In the genomic region with DNA sequence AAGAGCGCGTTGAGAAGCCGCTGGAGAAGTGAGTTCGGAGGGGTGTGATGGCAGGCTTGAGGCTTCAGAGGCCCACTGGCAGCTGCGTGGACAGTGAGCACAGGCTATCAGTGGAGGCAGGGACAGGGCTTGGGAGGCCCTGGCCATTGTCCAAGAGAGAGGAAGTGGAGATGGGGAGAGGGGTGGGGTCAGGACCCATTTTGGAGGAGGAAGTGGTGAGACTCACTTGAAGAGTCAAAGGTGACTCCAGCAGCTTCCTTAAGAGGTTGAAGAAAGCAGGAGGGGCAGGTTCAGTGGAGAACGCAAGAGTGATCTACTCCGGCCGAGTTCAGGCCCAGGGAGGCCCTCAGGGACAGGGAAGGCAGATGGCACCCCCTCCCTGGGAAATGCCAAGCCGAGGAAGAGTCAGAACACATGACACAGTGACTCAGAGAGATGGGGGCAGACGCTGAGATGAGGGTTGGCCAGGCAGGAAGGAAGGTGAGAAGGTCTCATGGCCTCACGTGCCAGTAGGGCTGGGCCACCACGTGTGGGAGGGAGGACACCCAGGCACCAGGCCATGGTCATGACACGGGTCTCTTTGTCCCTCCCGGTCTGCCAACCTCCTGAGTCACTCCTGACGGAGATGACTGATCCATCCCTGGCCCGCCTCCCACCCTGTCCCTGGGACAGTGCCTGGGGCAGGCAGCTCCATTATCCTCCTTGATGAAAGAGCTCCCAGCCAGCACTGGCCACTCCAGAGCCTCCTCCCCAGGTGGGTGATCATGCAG, we compare ENCODE assay signal across 9 cellular contexts. TPM values are rescaled to one million over a fixed set of nuclear protein-coding genes. Genes with fewer than 3 reads are reported as not detected.
A peak's percentile ranks its signal among the peaks of the same experiment; 100 is the strongest.
DNase-seq lines count a peak whose midpoint lies in the region; ATAC-seq, FAIRE-seq and TF ChIP-seq lines count a peak whose summit lies in the region.
"Had no signal": no experiment of that assay in that cellular context is flagged by ENCODE, and none has a peak within 500 bp of the region (broad histone marks: within the 10 kb centered on the region; RNA-seq: fewer than 3 reads in every experiment).

No MANE protein-coding gene starts in this region.

- H3K4me3 ChIP-seq in astrocyte of the spinal cord (ENCODE audit: low read depth, low read length) (no peak overlapping the region), HepG2 (replicated peaks in 1 of 3; ENCODE audit: insufficient read depth in 1 of 3, low read depth in 2 of 3, low read length in 3 of 3) (no peak overlapping the region), thyroid gland (replicated peaks in 1 of 3) (no peak overlapping the region)

- in situ Hi-C loops in astrocyte of the spinal cord (cut with HindIII; ENCODE audit: low sequenced_read_pairs): no loop called here
- in situ Hi-C loops in HepG2 (cut with HindIII; ENCODE audit: extremely low pct_ligation_motif_present, low pct_unique_long_range_greater_than_20kb): no loop called here

- BruUV-seq in HepG2 (replicated peaks; lab: Mats Ljungman, UMichigan): no TSS peak

- no peaks in the 10 kb centered on the region for H3K79me2 ChIP-seq in HepG2 (ENCODE audit: insufficient read depth, low read length)

- TF ChIP-seq POLR2A in HepG2 (IDR thresholded peaks at IDR 0.05; ENCODE audit: insufficient read depth in 1 of 2, low read depth in 2 of 2, low read length in 2 of 2) (no peak), thyroid gland (IDR thresholded peaks at IDR 0.05) (peak in 1 of 2 donors; percentile 19)

- no peak overlapping the region for H3K4me2 ChIP-seq in HepG2 (ENCODE audit: low read depth, low read length)

- POLR2A ChIA-PET in HepG2 (lab: Yijun Ruan, JAX): interaction anchor here (0.8 to 1.2 kb wide), 2 partner anchors 12 to 49 kb away, joined by 3 to 6 read pairs; a partner anchor contains a TSS

- H3K27me3 ChIP-seq in HepG2 (ENCODE audit: control insufficient read depth in 1 of 2, insufficient read depth in 2 of 2, low read length in 2 of 2) (no peaks in the 10 kb centered on the region), thyroid gland (no peaks in the 10 kb centered on the region)

- peak; percentile 18 for DNase-seq in stimulated activated CD4-positive, alpha-beta T cell treated with anti-CD3 and anti-CD28 coated beads, Interleukin-15, amount 100 ng/mL, for 24 hours
- no peak for DNase-seq in stimulated activated CD4-positive, alpha-beta T cell treated with anti-CD3 and anti-CD28 coated beads, Interleukin-1b, Interleukin-23, amount 100 ng/mL, for 48 hours
- DNase-seq in astrocyte of the spinal cord (ENCODE audit: low read depth, low spot score) (peak; percentile 14), HepG2 (ENCODE audit: low spot score) (peak; percentile 85), thyroid gland (peak; percentile 95 to 96), NCI-H2171 treated with DMSO at 0.1 percent for 48 hours (lab: John Stamatoyannopoulos, UW) (no peak)

- TF ChIP-seq CTCF in astrocyte of the spinal cord (IDR thresholded peaks at IDR 0.05; ENCODE audit: low read depth, low read length) (no peak), HepG2 (CRISPR knock-in tag; IDR thresholded peaks at IDR 0.05) (no peak), thyroid gland (IDR thresholded peaks at IDR 0.05) (no peak)

- H3K9ac ChIP-seq in HepG2 (ENCODE audit: insufficient read depth, low read depth, low read length): no peak overlapping the region

- H3K27ac ChIP-seq in HepG2 (ENCODE audit: extremely low read length, insufficient read depth, low read length) (peak overlapping the region; percentile 9), thyroid gland (peak overlapping the region; percentile 74 to 87 (median 80))

- H3K9me3 ChIP-seq in HepG2 (ENCODE audit: low read length) (no peaks in the 10 kb centered on the region), thyroid gland (no peaks in the 10 kb centered on the region)

- no peak for TF ChIP-seq EP300 in HepG2 (IDR thresholded peaks at IDR 0.05; ENCODE audit: low read depth in 2 of 2, low read length in 2 of 2)
- peak; percentile 85 for TF ChIP-seq EP300 in HepG2 (CRISPR knock-in tag; IDR thresholded peaks at IDR 0.05; ENCODE audit: borderline replicate concordance)

- H3K36me3 ChIP-seq in HepG2 (replicated peaks in 1 of 2; ENCODE audit: control insufficient read depth in 1 of 2, insufficient read depth in 2 of 2, low read length in 2 of 2) (no peaks in the 10 kb centered on the region), thyroid gland (no peaks in the 10 kb centered on the region)

- WGBS in HepG2 (ENCODE audit: low lambda C conversion rate): 74% methylated on average over 10 of the region's 16 CpGs
- 41 to 44% methylated on average over 15 to 16 of the region's 16 CpGs for WGBS in thyroid gland, 2 donors

- no peaks in the 10 kb centered on the region for H4K20me1 ChIP-seq in HepG2 (ENCODE audit: insufficient read depth, low read length)

- ATAC-seq in HepG2 (peak; percentile 21; the same call in 2 of the 3 replicates), HG02840 (IDR thresholded peaks at IDR 0.05; ENCODE audit: low FRiP score, unreplicated experiment) (no peak), HG02981 (IDR thresholded peaks at IDR 0.05; ENCODE audit: unreplicated experiment) (no peak)

- H2AFZ ChIP-seq in HepG2 (ENCODE audit: low read length): no peak overlapping the region

- intact Hi-C loops in HepG2 (cut with micrococcal nuclease; ENCODE audit: unreplicated experiment) (no loop called here), thyroid gland (cut with DNase I) (no loop called here)

- CTCF ChIA-PET in HepG2 (lab: Yijun Ruan, JAX; ENCODE audit: low intra/inter-chr PET ratio, low total read pairs): no interaction called here

- peaks cover 63% of the 10 kb centered on the region for H3K4me1 ChIP-seq in HepG2 (ENCODE audit: insufficient read depth, low read length)
- peaks cover 17 to 46% of the 10 kb centered on the region in 2 donors for H3K4me1 ChIP-seq in thyroid gland

- TF ChIP-seq RAD21 in HepG2 (CRISPR knock-in tag; IDR thresholded peaks at IDR 0.05): no peak

- FAIRE-seq in HepG2 (lab: Jason Lieb, UNC): no peak

RNA-seq across cellular contexts. Expression of a gene that starts 10.1 kb away (rescaled TPM):
- total RNA-seq in HepG2 (2016; rRNA removed; fragmentation: Illumina TruSeq; extraction: Trizol): 0.49 and 0.71 TPM in 2 replicates
- total RNA-seq in HepG2 (2016; cell fraction: cytosol; rRNA removed; fragmentation: Illumina TruSeq; extraction: Trizol; ENCODE audit: low read depth): 0.53 and 1.0 TPM in 2 replicates
- total RNA-seq in HepG2 (2016; cell fraction: insoluble cytoplasmic fraction; rRNA removed; fragmentation: Illumina TruSeq; extraction: Trizol): 0.40 and 0.97 TPM in 2 replicates
- total RNA-seq in HepG2 (2016; cell fraction: membrane; rRNA removed; fragmentation: Illumina TruSeq; extraction: Trizol): 0.62 and 0.93 TPM in 2 replicates
- total RNA-seq in HepG2 (2016; cell fraction: nucleus; rRNA removed; fragmentation: Illumina TruSeq; extraction: Trizol): 2.8 and 3.5 TPM in 2 replicates
- polyA plus RNA-seq in HepG2 (2011; rRNA removed): 0.98 and 1.7 TPM in 2 replicates
- 0.49 and 0.85 TPM in 2 replicates for polyA plus RNA-seq in HepG2 (2011; cell fraction: cytosol; rRNA removed)
- polyA plus RNA-seq in HepG2 (2011; cell fraction: nucleus; rRNA removed): 1.8 and 2.5 TPM in 2 replicates
- polyA plus RNA-seq in HepG2 (2012): 0.66 and 0.72 TPM in 2 replicates
- polyA plus RNA-seq in HepG2 (2016; cell fraction: cytosol; fragmentation: Illumina TruSeq; extraction: Trizol; ENCODE audit: low read depth): 0.19 and 0.31 TPM in 2 replicates
- polyA plus RNA-seq in HepG2 (2016; cell fraction: insoluble cytoplasmic fraction; fragmentation: Illumina TruSeq; extraction: Trizol; ENCODE audit: low read depth): 0.82 and 1.2 TPM in 2 replicates
- polyA plus RNA-seq in HepG2 (2016; cell fraction: membrane; fragmentation: Illumina TruSeq; extraction: Trizol; ENCODE audit: low read depth): 0.36 and 0.50 TPM in 2 replicates
- polyA plus RNA-seq in HepG2 (2016; cell fraction: nucleus; fragmentation: Illumina TruSeq; extraction: Trizol; ENCODE audit: insufficient read depth, low read depth): 3.9 and 6.0 TPM in 2 replicates
- polyA minus RNA-seq in HepG2 (2011; rRNA and poly(A)+ RNA removed; ENCODE audit: low replicate concordance): 1.6 and 2.4 TPM in 2 replicates
- 1.5 TPM in 1 of 2 replicates, not detected in the other for polyA minus RNA-seq in HepG2 (2011; cell fraction: cytosol; rRNA and poly(A)+ RNA removed)
- 0.64 and 0.99 TPM in 2 replicates for polyA minus RNA-seq in HepG2 (2011; cell fraction: nucleus; rRNA and poly(A)+ RNA removed)
- 10 to 100 TPM in 1 of 4 donors, 1 to 10 TPM in 2, under 1 TPM in 1; 0.68 to 18.4 (median 2.0) TPM for total RNA-seq in thyroid gland

RNA-seq across cellular contexts. Expression of a gene that starts 26.9 kb away (rescaled TPM):
- 0.80 and 1.3 TPM in 2 replicates for total RNA-seq in HepG2 (2016; rRNA removed; fragmentation: Illumina TruSeq; extraction: Trizol)
- total RNA-seq in HepG2 (2016; cell fraction: cytosol; rRNA removed; fragmentation: Illumina TruSeq; extraction: Trizol; ENCODE audit: low read depth): 0.26 and 0.71 TPM in 2 replicates
- 0.56 and 0.87 TPM in 2 replicates for total RNA-seq in HepG2 (2016; cell fraction: insoluble cytoplasmic fraction; rRNA removed; fragmentation: Illumina TruSeq; extraction: Trizol)
- total RNA-seq in HepG2 (2016; cell fraction: membrane; rRNA removed; fragmentation: Illumina TruSeq; extraction: Trizol): 0.59 and 1.5 TPM in 2 replicates
- 1.6 and 2.6 TPM in 2 replicates for total RNA-seq in HepG2 (2016; cell fraction: nucleus; rRNA removed; fragmentation: Illumina TruSeq; extraction: Trizol)
- polyA plus RNA-seq in HepG2 (2011; rRNA removed): 0.17 and 0.20 TPM in 2 replicates
- polyA plus RNA-seq in HepG2 (2011; cell fraction: cytosol; rRNA removed): 0.13 and 0.27 TPM in 2 replicates
- 0.40 and 0.93 TPM in 2 replicates for polyA plus RNA-seq in HepG2 (2011; cell fraction: nucleus; rRNA removed)
- polyA plus RNA-seq in HepG2 (2012): not detected in 2 replicates
- polyA plus RNA-seq in HepG2 (2016; cell fraction: cytosol; fragmentation: Illumina TruSeq; extraction: Trizol; ENCODE audit: low read depth): 0.70 TPM in 2 replicates
- 0.38 and 1.3 TPM in 2 replicates for polyA plus RNA-seq in HepG2 (2016; cell fraction: insoluble cytoplasmic fraction; fragmentation: Illumina TruSeq; extraction: Trizol; ENCODE audit: low read depth)
- 0.24 and 0.97 TPM in 2 replicates for polyA plus RNA-seq in HepG2 (2016; cell fraction: membrane; fragmentation: Illumina TruSeq; extraction: Trizol; ENCODE audit: low read depth)
- 0.82 and 1.5 TPM in 2 replicates for polyA plus RNA-seq in HepG2 (2016; cell fraction: nucleus; fragmentation: Illumina TruSeq; extraction: Trizol; ENCODE audit: insufficient read depth, low read depth)
- polyA minus RNA-seq in HepG2 (2011; rRNA and poly(A)+ RNA removed; ENCODE audit: low replicate concordance): not detected in 2 replicates
- not detected in 2 replicates for polyA minus RNA-seq in HepG2 (2011; cell fraction: cytosol; rRNA and poly(A)+ RNA removed)
- 0.64 and 0.75 TPM in 2 replicates for polyA minus RNA-seq in HepG2 (2011; cell fraction: nucleus; rRNA and poly(A)+ RNA removed)
- 10 to 100 TPM in 1 of 4 donors, 1 to 10 TPM in 2, not detected in 1; 1.7 to 19.2 (median 2.7) TPM for total RNA-seq in thyroid gland
- total RNA-seq: subcutaneous adipose tissue had no signal

RNA-seq across cellular contexts. Expression of a gene that starts 28.8 kb away (rescaled TPM):
- total RNA-seq in HepG2 (2016; rRNA removed; fragmentation: Illumina TruSeq; extraction: Trizol) (not detected in 2 replicates), thyroid gland (not detected)
- 0.09 TPM in 1 of 2 replicates, not detected in the other for total RNA-seq in HepG2 (2016; cell fraction: cytosol; rRNA removed; fragmentation: Illumina TruSeq; extraction: Trizol; ENCODE audit: low read depth)
- total RNA-seq in HepG2 (2016; cell fraction: insoluble cytoplasmic fraction; rRNA removed; fragmentation: Illumina TruSeq; extraction: Trizol): not detected in 2 replicates
- not detected in 2 replicates for total RNA-seq in HepG2 (2016; cell fraction: membrane; rRNA removed; fragmentation: Illumina TruSeq; extraction: Trizol)
- not detected in 2 replicates for total RNA-seq in HepG2 (2016; cell fraction: nucleus; rRNA removed; fragmentation: Illumina TruSeq; extraction: Trizol)
- polyA plus RNA-seq in HepG2 (2011; rRNA removed): not detected in 2 replicates
- not detected in 2 replicates for polyA plus RNA-seq in HepG2 (2011; cell fraction: cytosol; rRNA removed)
- polyA plus RNA-seq in HepG2 (2011; cell fraction: nucleus; rRNA removed): not detected in 2 replicates
- not detected in 2 replicates for polyA plus RNA-seq in HepG2 (2012)
- not detected in 2 replicates for polyA plus RNA-seq in HepG2 (2016; cell fraction: cytosol; fragmentation: Illumina TruSeq; extraction: Trizol; ENCODE audit: low read depth)
- polyA plus RNA-seq in HepG2 (2016; cell fraction: insoluble cytoplasmic fraction; fragmentation: Illumina TruSeq; extraction: Trizol; ENCODE audit: low read depth): not detected in 2 replicates
- polyA plus RNA-seq in HepG2 (2016; cell fraction: membrane; fragmentation: Illumina TruSeq; extraction: Trizol; ENCODE audit: low read depth): not detected in 2 replicates
- not detected in 2 replicates for polyA plus RNA-seq in HepG2 (2016; cell fraction: nucleus; fragmentation: Illumina TruSeq; extraction: Trizol; ENCODE audit: insufficient read depth, low read depth)
- not detected in 2 replicates for polyA minus RNA-seq in HepG2 (2011; rRNA and poly(A)+ RNA removed; ENCODE audit: low replicate concordance)
- polyA minus RNA-seq in HepG2 (2011; cell fraction: cytosol; rRNA and poly(A)+ RNA removed): not detected in 2 replicates
- not detected in 2 replicates for polyA minus RNA-seq in HepG2 (2011; cell fraction: nucleus; rRNA and poly(A)+ RNA removed)
- total RNA-seq: subcutaneous adipose tissue had no signal

RNA-seq across cellular contexts. Expression of a gene that starts 36.5 kb away (rescaled TPM):
- 25.7 and 47.6 TPM in 2 replicates for total RNA-seq in HepG2 (2016; rRNA removed; fragmentation: Illumina TruSeq; extraction: Trizol)
- total RNA-seq in HepG2 (2016; cell fraction: cytosol; rRNA removed; fragmentation: Illumina TruSeq; extraction: Trizol; ENCODE audit: low read depth): 25.4 and 32.6 TPM in 2 replicates
- 29.6 and 46.4 TPM in 2 replicates for total RNA-seq in HepG2 (2016; cell fraction: insoluble cytoplasmic fraction; rRNA removed; fragmentation: Illumina TruSeq; extraction: Trizol)
- total RNA-seq in HepG2 (2016; cell fraction: membrane; rRNA removed; fragmentation: Illumina TruSeq; extraction: Trizol): 20.2 and 24.3 TPM in 2 replicates
- total RNA-seq in HepG2 (2016; cell fraction: nucleus; rRNA removed; fragmentation: Illumina TruSeq; extraction: Trizol): 34.1 and 40.9 TPM in 2 replicates
- 36.1 and 73.0 TPM in 2 replicates for polyA plus RNA-seq in HepG2 (2011; rRNA removed)
- 15.0 and 69.5 TPM in 2 replicates for polyA plus RNA-seq in HepG2 (2011; cell fraction: cytosol; rRNA removed)
- 13.2 and 42.5 TPM in 2 replicates for polyA plus RNA-seq in HepG2 (2011; cell fraction: nucleus; rRNA removed)
- polyA plus RNA-seq in HepG2 (2012): 6.0 and 30.6 TPM in 2 replicates
- 29.7 and 32.2 TPM in 2 replicates for polyA plus RNA-seq in HepG2 (2016; cell fraction: cytosol; fragmentation: Illumina TruSeq; extraction: Trizol; ENCODE audit: low read depth)
- polyA plus RNA-seq in HepG2 (2016; cell fraction: insoluble cytoplasmic fraction; fragmentation: Illumina TruSeq; extraction: Trizol; ENCODE audit: low read depth): 44.0 and 52.6 TPM in 2 replicates
- polyA plus RNA-seq in HepG2 (2016; cell fraction: membrane; fragmentation: Illumina TruSeq; extraction: Trizol; ENCODE audit: low read depth): 28.8 and 30.2 TPM in 2 replicates
- polyA plus RNA-seq in HepG2 (2016; cell fraction: nucleus; fragmentation: Illumina TruSeq; extraction: Trizol; ENCODE audit: insufficient read depth, low read depth): 111 and 114 TPM in 2 replicates
- 150 TPM in 1 of 2 replicates, not detected in the other for polyA minus RNA-seq in HepG2 (2011; rRNA and poly(A)+ RNA removed; ENCODE audit: low replicate concordance)
- polyA minus RNA-seq in HepG2 (2011; cell fraction: cytosol; rRNA and poly(A)+ RNA removed): 10.9 and 30.2 TPM in 2 replicates
- polyA minus RNA-seq in HepG2 (2011; cell fraction: nucleus; rRNA and poly(A)+ RNA removed): 9.2 and 18.0 TPM in 2 replicates
- not detected for total RNA-seq in thyroid gland
- total RNA-seq: subcutaneous adipose tissue had no signal

RNA-seq across cellular contexts. Expression of a gene that starts 39.4 kb away (rescaled TPM):
- total RNA-seq in HepG2 (2016; rRNA removed; fragmentation: Illumina TruSeq; extraction: Trizol): not detected in 2 replicates
- not detected in 2 replicates for total RNA-seq in HepG2 (2016; cell fraction: cytosol; rRNA removed; fragmentation: Illumina TruSeq; extraction: Trizol; ENCODE audit: low read depth)
- not detected in 2 replicates for total RNA-seq in HepG2 (2016; cell fraction: insoluble cytoplasmic fraction; rRNA removed; fragmentation: Illumina TruSeq; extraction: Trizol)
- not detected in 2 replicates for total RNA-seq in HepG2 (2016; cell fraction: membrane; rRNA removed; fragmentation: Illumina TruSeq; extraction: Trizol)
- total RNA-seq in HepG2 (2016; cell fraction: nucleus; rRNA removed; fragmentation: Illumina TruSeq; extraction: Trizol): not detected in 2 replicates
- not detected in 2 replicates for polyA plus RNA-seq in HepG2 (2011; rRNA removed)
- not detected in 2 replicates for polyA plus RNA-seq in HepG2 (2011; cell fraction: cytosol; rRNA removed)
- polyA plus RNA-seq in HepG2 (2011; cell fraction: nucleus; rRNA removed): not detected in 2 replicates
- not detected in 2 replicates for polyA plus RNA-seq in HepG2 (2012)
- polyA plus RNA-seq in HepG2 (2016; cell fraction: cytosol; fragmentation: Illumina TruSeq; extraction: Trizol; ENCODE audit: low read depth): not detected in 2 replicates
- polyA plus RNA-seq in HepG2 (2016; cell fraction: insoluble cytoplasmic fraction; fragmentation: Illumina TruSeq; extraction: Trizol; ENCODE audit: low read depth): not detected in 2 replicates
- polyA plus RNA-seq in HepG2 (2016; cell fraction: membrane; fragmentation: Illumina TruSeq; extraction: Trizol; ENCODE audit: low read depth): not detected in 2 replicates
- polyA plus RNA-seq in HepG2 (2016; cell fraction: nucleus; fragmentation: Illumina TruSeq; extraction: Trizol; ENCODE audit: insufficient read depth, low read depth): not detected in 2 replicates
- polyA minus RNA-seq in HepG2 (2011; rRNA and poly(A)+ RNA removed; ENCODE audit: low replicate concordance): not detected in 2 replicates
- polyA minus RNA-seq in HepG2 (2011; cell fraction: cytosol; rRNA and poly(A)+ RNA removed): not detected in 2 replicates
- not detected in 2 replicates for polyA minus RNA-seq in HepG2 (2011; cell fraction: nucleus; rRNA and poly(A)+ RNA removed)
- total RNA-seq in thyroid gland: under 1 TPM in 1 of 4 donors, not detected in 3; 0.45 TPM

Comparison
In these comparisons a context has a peak if more than half of its experiments do, and no peak if none do; other contexts are left out.
1. DNase-seq: peak in stimulated activated CD4-positive, alpha-beta T cell treated with anti-CD3 and anti-CD28 coated beads, Interleukin-15, amount 100 ng/mL, for 24 hours (single experiment), astrocyte of the spinal cord (single experiment), HepG2 (single experiment) and thyroid gland (2 of 2); none in stimulated activated CD4-positive, alpha-beta T cell treated with anti-CD3 and anti-CD28 coated beads, Interleukin-1b, Interleukin-23, amount 100 ng/mL, for 48 hours (single experiment) and NCI-H2171 treated with DMSO at 0.1 percent for 48 hours (single experiment).